ENCODE assay signal across 1 cellular context in genomic region chr10:78038791-78039547, GRCh38.
TF ChIP-seq lines count a peak whose summit lies in the region.

No MANE protein-coding gene starts in this region.

TF ChIP-seq in H1, 55 proteins besides CTCF, POLR2A, EP300 and RAD21:
- TF ChIP-seq ATF2 (IDR thresholded peaks at IDR 0.05; ENCODE audit: low read length) (no peak), POLR2AphosphoS5 (IDR thresholded peaks at IDR 0.05; ENCODE audit: low read depth, low read length) (0 out of 2 replicates have a peak, but pooled peaks have one; percentile 35), RXRA (IDR thresholded peaks at IDR 0.05; ENCODE audit: insufficient read depth, low read depth, low read length) (no peak)
